In genomic region chr1:119549719-119550141, GRCh38 we compare ENCODE assay signal across 8 cellular contexts. TPM values are rescaled to one million over a fixed set of nuclear protein-coding genes. Genes with fewer than 3 reads are reported as not detected.
A peak's percentile ranks its signal among the peaks of the same experiment; 100 is the strongest.
DNase-seq lines count a peak whose midpoint lies in the region; ATAC-seq and TF ChIP-seq lines count a peak whose summit lies in the region.

No MANE protein-coding gene starts in this region.

- TF ChIP-seq POLR2A in gastroesophageal sphincter (IDR thresholded peaks at IDR 0.05): no peak

- no peak overlapping the region for H3K27ac Mint-ChIP-seq in CD8-positive, alpha-beta T cell

- H3K4me3 ChIP-seq in Karpas-422 (ENCODE audit: low read length): no peak overlapping the region
- no peak overlapping the region for H3K4me3 ChIP-seq in PC-3 (ENCODE audit: low read length)
- H3K4me3 ChIP-seq in CD8-positive, alpha-beta T cell (ENCODE audit: low read depth, low read length): no peak overlapping the region
- no peak overlapping the region for H3K4me3 ChIP-seq in gastroesophageal sphincter

- H3K9me3 ChIP-seq in Karpas-422 (ENCODE audit: low read length) (no peaks in the 10 kb centered on the region), PC-3 (ENCODE audit: low read length) (no peaks in the 10 kb centered on the region), gastroesophageal sphincter (no peaks in the 10 kb centered on the region)
- no peaks in the 10 kb centered on the region for H3K9me3 ChIP-seq in CD8-positive, alpha-beta T cell (ENCODE audit: low read length)

- H3K27me3 ChIP-seq in Karpas-422 (ENCODE audit: low read length) (no peaks in the 10 kb centered on the region), PC-3 (ENCODE audit: low read length) (no peaks in the 10 kb centered on the region), gastroesophageal sphincter (no peaks in the 10 kb centered on the region)
- H3K27me3 ChIP-seq in CD8-positive, alpha-beta T cell (ENCODE audit: insufficient read depth, low read length): no peaks in the 10 kb centered on the region

- no peaks in the 10 kb centered on the region for H3K36me3 Mint-ChIP-seq in CD8-positive, alpha-beta T cell

- H4K20me1 ChIP-seq in Karpas-422 (ENCODE audit: insufficient read depth, low read depth, low read length): no peaks in the 10 kb centered on the region
- H4K20me1 ChIP-seq in PC-3 (ENCODE audit: low read length): no peaks in the 10 kb centered on the region

- no peak overlapping the region for H3K9ac ChIP-seq in Karpas-422 (ENCODE audit: low read length)
- no peak overlapping the region for H3K9ac ChIP-seq in PC-3 (ENCODE audit: low read length)

- no peaks in the 10 kb centered on the region for H3K79me2 ChIP-seq in Karpas-422 (ENCODE audit: low read length)
- H3K79me2 ChIP-seq in PC-3 (ENCODE audit: low read length): no peaks in the 10 kb centered on the region

- H3K36me3 ChIP-seq in Karpas-422 (ENCODE audit: insufficient read depth, low read length): no peaks in the 10 kb centered on the region
- H3K36me3 ChIP-seq in PC-3 (ENCODE audit: low read depth, low read length): no peaks in the 10 kb centered on the region
- no peaks in the 10 kb centered on the region for H3K36me3 ChIP-seq in CD8-positive, alpha-beta T cell (ENCODE audit: insufficient read depth, low read length)
- no peaks in the 10 kb centered on the region for H3K36me3 ChIP-seq in gastroesophageal sphincter

- no peak overlapping the region for H3K27ac ChIP-seq in Karpas-422 (ENCODE audit: low read length)
- H3K27ac ChIP-seq in PC-3 (ENCODE audit: low read length): no peak overlapping the region
- no peak overlapping the region for H3K27ac ChIP-seq in CD8-positive, alpha-beta T cell (ENCODE audit: low read depth, low read length)
- H3K27ac ChIP-seq in gastroesophageal sphincter: no peak overlapping the region

- no peak overlapping the region for H3K4me2 ChIP-seq in Karpas-422 (ENCODE audit: low read depth, low read length, poor library complexity, severe bottlenecking)
- H3K4me2 ChIP-seq in PC-3 (ENCODE audit: low read length): no peak overlapping the region

- ATAC-seq in GM19043 (IDR thresholded peaks at IDR 0.05; ENCODE audit: low read depth, unreplicated experiment): peak; percentile 55
- peak; percentile 98 for ATAC-seq in PC-3
- no peak for ATAC-seq in CD8-positive, alpha-beta T cell
- no peak for ATAC-seq in gastroesophageal sphincter

- WGBS in gastroesophageal sphincter (ENCODE audit: low coverage in 1 of 2), 2 donors: 56 to 63% methylated on average over 5 of the region's 5 CpGs

- no peaks in the 10 kb centered on the region for H3K4me1 Mint-ChIP-seq in CD8-positive, alpha-beta T cell (ENCODE audit: low read depth)

- CTCF ChIA-PET in PC-3 (lab: Charles Lee): no interaction called here
- CTCF ChIA-PET in CD8-positive, alpha-beta T cell (lab: Charles Lee): no interaction called here

- DNase-seq in COLO668 (lab: John Stamatoyannopoulos, UW; ENCODE audit: unreplicated experiment): peak; percentile 71
- DNase-seq in Karpas-422: peak; percentile 87
- DNase-seq in PC-3: peak; percentile 84
- DNase-seq in dedifferentiated amniotic fluid mesenchymal stem cell (ENCODE audit: extremely low spot score): peak; percentile 60
- peak; percentile 73 to 79 for DNase-seq in lung microvascular endothelial cell (ENCODE audit: low read depth in 2 of 2)
- no peak for DNase-seq in CD8-positive, alpha-beta T cell

- TF ChIP-seq EP300 in gastroesophageal sphincter (IDR thresholded peaks at IDR 0.05): no peak

- H3K4me3 Mint-ChIP-seq in CD8-positive, alpha-beta T cell: no peak overlapping the region

- no peaks in the 10 kb centered on the region for H3F3A ChIP-seq in PC-3 (ENCODE audit: low read length, unreplicated experiment)

- no peaks in the 10 kb centered on the region for H3K9me3 Mint-ChIP-seq in CD8-positive, alpha-beta T cell

- H3K27me3 Mint-ChIP-seq in CD8-positive, alpha-beta T cell (ENCODE audit: low read depth): peaks cover 4% of the 10 kb centered on the region

- TF ChIP-seq CTCF in PC-3 (conservative IDR thresholded peaks at IDR 0.05; ENCODE audit: low read depth, low read length) (peak; percentile 72), gastroesophageal sphincter (IDR thresholded peaks at IDR 0.05) (peak in 1 of 4 experiments; percentile 37)
- TF ChIP-seq CTCF in CD8-positive, alpha-beta T cell (IDR thresholded peaks at IDR 0.05): no peak

- BruUV-seq in PC-3 (replicated peaks; lab: Mats Ljungman, UMichigan): no TSS peak

- H3K9me2 ChIP-seq in Karpas-422 (replicated peaks; ENCODE audit: insufficient read depth, low read length) (no peaks in the 10 kb centered on the region), PC-3 (replicated peaks; ENCODE audit: low read length) (no peaks in the 10 kb centered on the region)

- H2AFZ ChIP-seq in Karpas-422 (ENCODE audit: low read length): no peak overlapping the region
- H2AFZ ChIP-seq in PC-3 (ENCODE audit: low read length): no peak overlapping the region

- intact Hi-C loops in PC-3 (cut with micrococcal nuclease): loop anchor here (2.0 kb wide), 1 partner anchor 61 kb away; no protein-coding TSS in a partner anchor
- intact Hi-C loops in CD8-positive, alpha-beta T cell (cut with DNase I, micrococcal nuclease): no loop called here

- POLR2A ChIA-PET in PC-3 (lab: Charles Lee; ENCODE audit: unreplicated experiment): no interaction called here
- POLR2A ChIA-PET in CD8-positive, alpha-beta T cell (lab: Charles Lee): no interaction called here

- H3K4me1 ChIP-seq in Karpas-422 (ENCODE audit: low read length) (no peaks in the 10 kb centered on the region), PC-3 (ENCODE audit: insufficient read depth, low read length) (no peaks in the 10 kb centered on the region), gastroesophageal sphincter (no peaks in the 10 kb centered on the region)
- no peaks in the 10 kb centered on the region for H3K4me1 ChIP-seq in CD8-positive, alpha-beta T cell (ENCODE audit: insufficient read depth, low read length)

RNA-seq across cellular contexts. Expression of gene HSD3B1, which starts 42.7 kb away (rescaled TPM):
- not detected in 2 replicates for total RNA-seq in Karpas-422 (2014; rRNA removed; shearing (Covaris generic); ENCODE audit: low replicate concordance)
- total RNA-seq in PC-3 (2014; rRNA removed) (not detected in 2 replicates), lung microvascular endothelial cell (not detected in 2 replicates), gastroesophageal sphincter (not detected)
- total RNA-seq in CD8-positive, alpha-beta T cell: not detected

Comparison
In these comparisons a context has a peak if more than half of its experiments do, and no peak if none do; other contexts are left out.
1. DNase-seq: peak in COLO668 (single experiment), Karpas-422 (single experiment), PC-3 (single experiment), dedifferentiated amniotic fluid mesenchymal stem cell (single experiment) and lung microvascular endothelial cell (2 of 2); none in CD8-positive, alpha-beta T cell (0 of 7).
2. ATAC-seq: peak in GM19043 (single experiment) and PC-3 (single experiment); none in CD8-positive, alpha-beta T cell (single experiment) and gastroesophageal sphincter (single experiment).